Comparison of ENCODE assay signal across 5 cellular contexts in genomic region chr13:113624640-113625304, GRCh38. TPM values are rescaled to one million over a fixed set of nuclear protein-coding genes. Genes with fewer than 3 reads are reported as not detected.
"Had no signal": no experiment of that assay in that cellular context is flagged by ENCODE, and none has a peak within 500 bp of the region (broad histone marks: within the 10 kb centered on the region; RNA-seq: fewer than 3 reads in every experiment).

No MANE protein-coding gene starts in this region.

RNA-seq across cellular contexts. Expression of gene ATP4B, which starts 33.2 kb away (rescaled TPM):
- total RNA-seq: K562, M059J, SK-MEL-5 had no signal
- polyA plus RNA-seq: IgD-negative memory B cell, K562, SK-N-SH had no signal

RNA-seq across cellular contexts. Expression of gene GRK1, which starts 42.2 kb away (rescaled TPM):
- total RNA-seq: M059J, SK-MEL-5 had no signal
- polyA plus RNA-seq: IgD-negative memory B cell, K562 had no signal
